In genomic region chr10:93741367-93741766, GRCh38 we compare ENCODE assay signal across 30 cellular contexts. TPM values are rescaled to one million over a fixed set of nuclear protein-coding genes. Genes with fewer than 3 reads are reported as not detected.
A peak's percentile ranks its signal among the peaks of the same experiment; 100 is the strongest.
DNase-seq lines count a peak whose midpoint lies in the region; ATAC-seq, FAIRE-seq and TF ChIP-seq lines count a peak whose summit lies in the region.
"Had no signal": no experiment of that assay in that cellular context is flagged by ENCODE, and none has a peak within 500 bp of the region (broad histone marks: within the 10 kb centered on the region; RNA-seq: fewer than 3 reads in every experiment).

No MANE protein-coding gene starts in this region.

- CTCF ChIA-PET in HepG2 (lab: Yijun Ruan, JAX; ENCODE audit: low intra/inter-chr PET ratio, low total read pairs): no interaction called here

- no peaks in the 10 kb centered on the region for H3K36me3 ChIP-seq in HepG2 (replicated peaks in 1 of 2; ENCODE audit: control insufficient read depth in 1 of 2, insufficient read depth in 2 of 2, low read length in 2 of 2)
- H3K36me3 ChIP-seq in right lobe of liver: no peaks in the 10 kb centered on the region
- no peaks in the 10 kb centered on the region for H3K36me3 ChIP-seq in neutrophil
- H3K36me3 ChIP-seq: BE2C, BLaER1 had no signal

- BruUV-seq in HepG2 (replicated peaks; lab: Mats Ljungman, UMichigan): no TSS peak

- TF ChIP-seq RAD21 in HepG2 (CRISPR knock-in tag; IDR thresholded peaks at IDR 0.05): no peak

- 3% methylated on average over 3 of the region's 3 CpGs for WGBS in HepG2 (ENCODE audit: low lambda C conversion rate)
- 72% methylated on average over 2 of the region's 3 CpGs for WGBS in right lobe of liver (ENCODE audit: insufficient coverage, low coverage, low lambda C conversion rate, missing lambda C conversion rate)

- TF ChIP-seq EP300 in HepG2 (IDR thresholded peaks at IDR 0.05; ENCODE audit: low read depth in 2 of 2, low read length in 2 of 2) (no peak), HepG2 (CRISPR knock-in tag; IDR thresholded peaks at IDR 0.05; ENCODE audit: borderline replicate concordance) (no peak)

- no peak overlapping the region for H3K4me3 ChIP-seq in HepG2 (replicated peaks in 1 of 3; ENCODE audit: insufficient read depth in 1 of 3, low read depth in 2 of 3, low read length in 3 of 3)
- no peak overlapping the region for H3K4me3 ChIP-seq in right lobe of liver
- no peak overlapping the region for H3K4me3 ChIP-seq in neutrophil (ENCODE audit: low read depth in 1 of 2, low read length in 1 of 2)
- H3K4me3 ChIP-seq: BLaER1, GM12878 had no signal

- no peak for FAIRE-seq in HepG2 (lab: Jason Lieb, UNC)
- FAIRE-seq: A204.1, GM12878, GM12892, GM18507 had no signal

- H3K9me3 ChIP-seq in HepG2 (ENCODE audit: low read length): no peaks in the 10 kb centered on the region
- H3K9me3 ChIP-seq in right lobe of liver: no peaks in the 10 kb centered on the region
- no peaks in the 10 kb centered on the region for H3K9me3 ChIP-seq in neutrophil
- H3K9me3 ChIP-seq: BE2C, BLaER1 had no signal

- in situ Hi-C loops in HepG2 (cut with HindIII; ENCODE audit: extremely low pct_ligation_motif_present, low pct_unique_long_range_greater_than_20kb): no loop called here

- H3K79me2 ChIP-seq in HepG2 (ENCODE audit: insufficient read depth, low read length): no peaks in the 10 kb centered on the region

- no peak for DNase-seq in HepG2 (ENCODE audit: low spot score)
- no peak for DNase-seq in right lobe of liver
- DNase-seq in CD1c-positive myeloid dendritic cell (ENCODE audit: extremely low spot score): peak; percentile 40
- DNase-seq in iPS-NIHi11 (ENCODE audit: low spot score): no peak
- no peak for DNase-seq in omental fat pad (ENCODE audit: low spot score)
- DNase-seq in NCI-H2171 (lab: John Stamatoyannopoulos, UW): no peak
- DNase-seq: 8988T; ACHN; BE2C; CD4-positive, alpha-beta memory T cell; CD4-positive, CD25-positive, alpha-beta regulatory T cell; CD8-positive, alpha-beta memory T cell; COR-L47; DMS 273 treated with DMSO at 0.1 percent for 48 hours; DMS153; DMS53; DMS79; DND-41; EL; GDM1 had no signal

- TF ChIP-seq CTCF in HepG2 (CRISPR knock-in tag; IDR thresholded peaks at IDR 0.05) (no peak), right lobe of liver (IDR thresholded peaks at IDR 0.05) (no peak), neutrophil (IDR thresholded peaks at IDR 0.05) (no peak), omental fat pad (IDR thresholded peaks at IDR 0.05) (no peak)

- TF ChIP-seq POLR2A in HepG2 (IDR thresholded peaks at IDR 0.05; ENCODE audit: insufficient read depth in 1 of 2, low read depth in 2 of 2, low read length in 2 of 2) (no peak), right lobe of liver (IDR thresholded peaks at IDR 0.05) (no peak)

- H3K27me3 ChIP-seq in HepG2 (ENCODE audit: control insufficient read depth in 1 of 2, insufficient read depth in 2 of 2, low read length in 2 of 2) (peaks cover 0 to 4% of the 10 kb centered on the region in 2 experiments; a peak in 2 of 5 replicates), right lobe of liver (no peaks in the 10 kb centered on the region), neutrophil (peaks cover 22% of the 10 kb centered on the region)
- H3K27me3 ChIP-seq: BE2C, BLaER1 had no signal

- H3K9ac ChIP-seq in HepG2 (ENCODE audit: insufficient read depth, low read depth, low read length): no peak overlapping the region
- H3K9ac ChIP-seq: BLaER1 had no signal

- ATAC-seq in HepG2 (no peak), right lobe of liver (no peak), omental fat pad (ENCODE audit: low FRiP score) (no peak)
- ATAC-seq: GM12878 had no signal

- intact Hi-C loops in HepG2 (cut with micrococcal nuclease; ENCODE audit: unreplicated experiment): no loop called here
- intact Hi-C loops in right lobe of liver (cut with DNase I): loop anchor here in 1 of 2 donors (10.0 kb wide), 1 partner anchor 73 kb away; no protein-coding TSS in a partner anchor

- no peak overlapping the region for H3K27ac ChIP-seq in HepG2 (ENCODE audit: extremely low read length, insufficient read depth, low read length)
- H3K27ac ChIP-seq in right lobe of liver: no peak overlapping the region
- peak overlapping the region; percentile 28 for H3K27ac ChIP-seq in neutrophil
- H3K27ac ChIP-seq: BLaER1, C4-2B had no signal

- H3K4me1 ChIP-seq in HepG2 (ENCODE audit: insufficient read depth, low read length) (no peaks in the 10 kb centered on the region), right lobe of liver (no peaks in the 10 kb centered on the region), neutrophil (ENCODE audit: control insufficient read depth in 1 of 2, insufficient read depth in 1 of 2, low read depth in 1 of 2, low read length in 1 of 2) (peaks cover 20 to 24% of the 10 kb centered on the region in 2 experiments)
- H3K4me1 ChIP-seq: BE2C had no signal

- POLR2A ChIA-PET in HepG2 (lab: Yijun Ruan, JAX): no interaction called here

- H4K20me1 ChIP-seq in HepG2 (ENCODE audit: insufficient read depth, low read length): no peaks in the 10 kb centered on the region
- H4K20me1 ChIP-seq: BLaER1 had no signal

- H2AFZ ChIP-seq in HepG2 (ENCODE audit: low read length): no peak overlapping the region

- H3K4me2 ChIP-seq in HepG2 (ENCODE audit: low read depth, low read length): no peak overlapping the region
- H3K4me2 ChIP-seq: BLaER1 had no signal

TF ChIP-seq in HepG2, 621 proteins besides CTCF, POLR2A, EP300 and RAD21 (continues in another document):
- TF ChIP-seq ERF (CRISPR knock-in tag; IDR thresholded peaks at IDR 0.05) (no peak), IRF2 (CRISPR knock-in tag; IDR thresholded peaks at IDR 0.05) (no peak), CEBPB (IDR thresholded peaks at IDR 0.05; ENCODE audit: borderline replicate concordance, low read depth, low read length) (0 out of 2 replicates have a peak, but pooled peaks have one; percentile 18), HMG20A (CRISPR knock-in tag; IDR thresholded peaks at IDR 0.05; ENCODE audit: borderline replicate concordance) (no peak)

RNA-seq across cellular contexts. Expression of gene LGI1, which starts 16.4 kb away (rescaled TPM):
- not detected in 2 replicates for total RNA-seq in HepG2 (2016; rRNA removed; fragmentation: Illumina TruSeq; extraction: Trizol)
- not detected in 2 replicates for total RNA-seq in HepG2 (2016; cell fraction: cytosol; rRNA removed; fragmentation: Illumina TruSeq; extraction: Trizol; ENCODE audit: low read depth)
- not detected in 2 replicates for total RNA-seq in HepG2 (2016; cell fraction: insoluble cytoplasmic fraction; rRNA removed; fragmentation: Illumina TruSeq; extraction: Trizol)
- total RNA-seq in HepG2 (2016; cell fraction: membrane; rRNA removed; fragmentation: Illumina TruSeq; extraction: Trizol): not detected in 2 replicates
- not detected in 2 replicates for total RNA-seq in HepG2 (2016; cell fraction: nucleus; rRNA removed; fragmentation: Illumina TruSeq; extraction: Trizol)
- not detected in 2 replicates for polyA plus RNA-seq in HepG2 (2011; rRNA removed)
- not detected in 2 replicates for polyA plus RNA-seq in HepG2 (2011; cell fraction: cytosol; rRNA removed)
- polyA plus RNA-seq in HepG2 (2011; cell fraction: nucleus; rRNA removed): not detected in 2 replicates
- 0.17 TPM in 1 of 2 replicates, not detected in the other for polyA plus RNA-seq in HepG2 (2012)
- not detected in 2 replicates for polyA plus RNA-seq in HepG2 (2016; cell fraction: cytosol; fragmentation: Illumina TruSeq; extraction: Trizol; ENCODE audit: low read depth)
- not detected in 2 replicates for polyA plus RNA-seq in HepG2 (2016; cell fraction: insoluble cytoplasmic fraction; fragmentation: Illumina TruSeq; extraction: Trizol; ENCODE audit: low read depth)
- not detected in 2 replicates for polyA plus RNA-seq in HepG2 (2016; cell fraction: membrane; fragmentation: Illumina TruSeq; extraction: Trizol; ENCODE audit: low read depth)
- not detected in 2 replicates for polyA plus RNA-seq in HepG2 (2016; cell fraction: nucleus; fragmentation: Illumina TruSeq; extraction: Trizol; ENCODE audit: insufficient read depth, low read depth)
- polyA minus RNA-seq in HepG2 (2011; rRNA and poly(A)+ RNA removed; ENCODE audit: low replicate concordance): not detected in 2 replicates
- polyA minus RNA-seq in HepG2 (2011; cell fraction: cytosol; rRNA and poly(A)+ RNA removed): not detected in 2 replicates
- polyA minus RNA-seq in HepG2 (2011; cell fraction: nucleus; rRNA and poly(A)+ RNA removed): not detected in 2 replicates
- total RNA-seq in right lobe of liver: 1 to 10 TPM in 1 of 6 experiments, under 1 TPM in 4, not detected in 1; 0.22 to 2.3 (median 0.86) TPM
- total RNA-seq in omental fat pad: under 1 TPM in 1 of 4 donors, not detected in 3; 0.19 TPM
- total RNA-seq: A673; CD4-positive, alpha-beta memory T cell; CD4-positive, CD25-positive, alpha-beta regulatory T cell; CD8-positive, alpha-beta memory T cell; Daoy; GM12878 had no signal
- polyA plus RNA-seq: AG04450; CD4-positive, alpha-beta memory T cell; CD4-positive, CD25-positive, alpha-beta regulatory T cell; CD8-positive, alpha-beta memory T cell; GM12878 had no signal

RNA-seq across cellular contexts. Expression of gene FRA10AC1, which starts 39.0 kb away (rescaled TPM):
- total RNA-seq in HepG2 (2016; rRNA removed; fragmentation: Illumina TruSeq; extraction: Trizol) (5.2 and 5.3 TPM in 2 replicates), right lobe of liver (1 to 10 TPM; 4.2 to 9.4 (median 6.6) TPM), omental fat pad (10 to 100 TPM in 3 of 4 donors, 1 to 10 TPM in 1; 6.0 to 25.2 (median 12.7) TPM)
- total RNA-seq in HepG2 (2016; cell fraction: cytosol; rRNA removed; fragmentation: Illumina TruSeq; extraction: Trizol; ENCODE audit: low read depth): 2.1 and 2.7 TPM in 2 replicates
- total RNA-seq in HepG2 (2016; cell fraction: insoluble cytoplasmic fraction; rRNA removed; fragmentation: Illumina TruSeq; extraction: Trizol): 5.4 and 6.3 TPM in 2 replicates
- total RNA-seq in HepG2 (2016; cell fraction: membrane; rRNA removed; fragmentation: Illumina TruSeq; extraction: Trizol): 4.5 and 4.8 TPM in 2 replicates
- 19.1 and 24.8 TPM in 2 replicates for total RNA-seq in HepG2 (2016; cell fraction: nucleus; rRNA removed; fragmentation: Illumina TruSeq; extraction: Trizol)
- 6.4 and 7.4 TPM in 2 replicates for polyA plus RNA-seq in HepG2 (2011; rRNA removed)
- polyA plus RNA-seq in HepG2 (2011; cell fraction: cytosol; rRNA removed): 0.58 and 1.0 TPM in 2 replicates
- polyA plus RNA-seq in HepG2 (2011; cell fraction: nucleus; rRNA removed): 7.8 and 13.9 TPM in 2 replicates
- 17.5 and 19.1 TPM in 2 replicates for polyA plus RNA-seq in HepG2 (2012)
- 1.8 and 1.9 TPM in 2 replicates for polyA plus RNA-seq in HepG2 (2016; cell fraction: cytosol; fragmentation: Illumina TruSeq; extraction: Trizol; ENCODE audit: low read depth)
- 8.3 and 9.5 TPM in 2 replicates for polyA plus RNA-seq in HepG2 (2016; cell fraction: insoluble cytoplasmic fraction; fragmentation: Illumina TruSeq; extraction: Trizol; ENCODE audit: low read depth)
- polyA plus RNA-seq in HepG2 (2016; cell fraction: membrane; fragmentation: Illumina TruSeq; extraction: Trizol; ENCODE audit: low read depth): 2.8 and 2.9 TPM in 2 replicates
- polyA plus RNA-seq in HepG2 (2016; cell fraction: nucleus; fragmentation: Illumina TruSeq; extraction: Trizol; ENCODE audit: insufficient read depth, low read depth): 29.1 and 30.9 TPM in 2 replicates
- polyA minus RNA-seq in HepG2 (2011; rRNA and poly(A)+ RNA removed; ENCODE audit: low replicate concordance): 2.5 and 2.9 TPM in 2 replicates
- polyA minus RNA-seq in HepG2 (2011; cell fraction: cytosol; rRNA and poly(A)+ RNA removed): 1.1 and 2.6 TPM in 2 replicates
- polyA minus RNA-seq in HepG2 (2011; cell fraction: nucleus; rRNA and poly(A)+ RNA removed): 58.6 and 62.0 TPM in 2 replicates
